8 cellular contexts compared by ENCODE assay signal in genomic region chr19:36378625-36379509, GRCh38. TPM values are rescaled to one million over a fixed set of nuclear protein-coding genes. Genes with fewer than 3 reads are reported as not detected.
A peak's percentile ranks its signal among the peaks of the same experiment; 100 is the strongest.
DNase-seq lines count a peak whose midpoint lies in the region; ATAC-seq and TF ChIP-seq lines count a peak whose summit lies in the region.

Gene ZFP14, minus strand, starts transcription at chr19:36379201. Its CDS starts 11,309 bp downstream, at chr19:36367892.

- TF ChIP-seq CTCF in GM12873 (IDR thresholded peaks at IDR 0.05; ENCODE audit: insufficient read depth, low read depth, low read length, missing control alignments), result peak; percentile 55
- peak in 2 of 6 experiments; percentile 19 to 36 for TF ChIP-seq CTCF in upper lobe of left lung (IDR thresholded peaks at IDR 0.05)

- ATAC-seq in HG02678 (IDR thresholded peaks at IDR 0.05; ENCODE audit: unreplicated experiment), result peak; percentile 95
- peak; percentile 99 to 100 for ATAC-seq in left cardiac atrium
- peak; percentile 98 to 99 for ATAC-seq in upper lobe of left lung (ENCODE audit: low FRiP score in 2 of 2)

- no peaks in the 10 kb centered on the region for H3K27me3 ChIP-seq in upper lobe of left lung

- no peak for TF ChIP-seq EP300 in upper lobe of left lung (IDR thresholded peaks at IDR 0.05)

- peak within 1 kb of the TSS; percentile 83 to 85 (median 84) for H3K27ac ChIP-seq in upper lobe of left lung

- H3K4me1 ChIP-seq in upper lobe of left lung, result peaks cover 8 to 17% (median 13%) of the 10 kb centered on the region in 4 donors

- TF ChIP-seq POLR2A in upper lobe of left lung (IDR thresholded peaks at IDR 0.05), result peak in 2 of 4 donors; percentile 82 to 85

- H3K36me3 ChIP-seq in upper lobe of left lung, result no peaks in the 10 kb centered on the region

- H3K4me3 ChIP-seq in upper lobe of left lung, result peak within 1 kb of the TSS; percentile 67 to 91 (median 78)

- H3K9me3 ChIP-seq in upper lobe of left lung, result peaks cover 0 to 10% (median 0%) of the 10 kb centered on the region in 4 donors

- WGBS in upper lobe of left lung, 2 donors, result 6 to 9% methylated on average over 58 to 68 of the region's 69 CpGs

- peak; percentile 92 to 97 (median 96) for DNase-seq in NCI-H1417 (lab: John Stamatoyannopoulos, UW)
- DNase-seq in SW480 (ENCODE audit: low spot score), result peak; percentile 96
- DNase-seq in amniotic epithelial cell (ENCODE audit: low read depth), result peak; percentile 91
- peak; percentile 95 for DNase-seq in left cardiac atrium
- DNase-seq in posterior cingulate gyrus, result peak; percentile 92 to 99 (median 94)
- DNase-seq in upper lobe of left lung, result peak; percentile 96

- intact Hi-C loops in left cardiac atrium (cut with DNase I) (loop anchor here in 1 of 2 donors (5.0 kb wide), 1 partner anchor 38 kb away; the partner anchor contains the start of gene ZFP82), posterior cingulate gyrus (cut with DNase I) (loop anchor here (2.0 to 5.0 kb wide), 2 partner anchors 38 to 110 kb away; partner anchors contain the start of genes ZFP82 and ZNF566)

RNA-seq across cellular contexts. Expression of gene ZFP14, which starts in this region (rescaled TPM):
- 1 to 10 TPM; 2.9 to 3.3 TPM for total RNA-seq in left cardiac atrium
- 10 to 100 TPM in 1 of 6 donors, 1 to 10 TPM in 5; 1.7 to 11.5 (median 6.1) TPM for total RNA-seq in upper lobe of left lung

Comparison
In these comparisons a context has a peak if more than half of its experiments do, and no peak if none do; other contexts are left out.
1. Peak in every context shown above with its lines: DNase-seq, ATAC-seq, H3K4me3 ChIP-seq and H3K27ac ChIP-seq.